In genomic region chr20:45037635-45038034, GRCh38 we compare ENCODE assay signal across 14 cellular contexts.
A peak's percentile ranks its signal among the peaks of the same experiment; 100 is the strongest.
DNase-seq lines count a peak whose midpoint lies in the region; ATAC-seq, FAIRE-seq and TF ChIP-seq lines count a peak whose summit lies in the region.
"Had no signal": no experiment of that assay in that cellular context is flagged by ENCODE, and none has a peak within 500 bp of the region (broad histone marks: within the 10 kb centered on the region; RNA-seq: fewer than 3 reads in every experiment).

No MANE protein-coding gene starts in this region.

- BruUV-seq in PC-3 (replicated peaks; lab: Mats Ljungman, UMichigan): no TSS peak

- H3K79me2 ChIP-seq in keratinocyte (ENCODE audit: control insufficient read depth, insufficient read depth, low read length) (peaks cover 4% of the 10 kb centered on the region), PC-3 (ENCODE audit: low read length) (no peaks in the 10 kb centered on the region)

- ATAC-seq in activated naive CD4-positive, alpha-beta T cell treated with anti-CD3 and anti-CD28 coated beads, Interleukin-2, amount 50 U/mL, for 72 hours: no peak
- ATAC-seq in T-cell (replicated peaks in 1 of 4): no peak
- no peak for ATAC-seq in heart right ventricle
- ATAC-seq in body of pancreas: no peak
- no peak for ATAC-seq in PC-3

- no peak for FAIRE-seq in keratinocyte (lab: Jason Lieb, UNC)
- FAIRE-seq: kidney had no signal

- DNase-seq in activated naive CD4-positive, alpha-beta T cell treated with anti-CD3 and anti-CD28 coated beads, Interleukin-2, amount 50 U/mL, for 72 hours (ENCODE audit: low spot score in 2 of 2): no peak
- DNase-seq in T-cell (no peak), keratinocyte (ENCODE audit: low read depth, low spot score) (no peak), SJCRH30 (no peak), heart right ventricle (no peak), body of pancreas (no peak), PC-3 (no peak)
- DNase-seq: activated T-cell treated with anti-CD3 and anti-CD28 coated beads, Interleukin-2, amount 50 U/mL, for 48 hours; DMS79; kidney; NCI-H2029; stimulated activated CD4-positive, alpha-beta T cell treated with anti-CD3 and anti-CD28 coated beads, Interleukin-4, amount 100 ng/mL, for 24 hours had no signal

- H3K4me1 ChIP-seq in keratinocyte (ENCODE audit: control insufficient read depth, extremely low read depth, insufficient read depth, low read length) (peaks cover 62% of the 10 kb centered on the region), SJCRH30 (peaks cover 12% of the 10 kb centered on the region; the same call in 1 of the 2 replicates), heart right ventricle (peaks cover 0 to 59% (median 13%) of the 10 kb centered on the region in 9 donors), body of pancreas (peaks cover 21% of the 10 kb centered on the region), PC-3 (ENCODE audit: insufficient read depth, low read length) (peaks cover 42% of the 10 kb centered on the region)

- no peaks in the 10 kb centered on the region for H3K9me3 Mint-ChIP-seq in activated naive CD4-positive, alpha-beta T cell treated with anti-CD3 and anti-CD28 coated beads, Interleukin-2, amount 50 U/mL, for 24 hours
- no peaks in the 10 kb centered on the region for H3K9me3 Mint-ChIP-seq in activated naive CD4-positive, alpha-beta T cell treated with anti-CD3 and anti-CD28 coated beads, Interleukin-2, amount 50 U/mL, for 72 hours
- H3K9me3 Mint-ChIP-seq in T-cell: no peaks in the 10 kb centered on the region
- H3K9me3 Mint-ChIP-seq: dendritic cell treated with granulocyte-macrophage colony-stimulating factor and Interleukin-4, amounts not matched to agents 40 ng/mL and 50 ng/mL, for 4 days had no signal

- peak overlapping the region; percentile 95 for H3K27ac Mint-ChIP-seq in activated naive CD4-positive, alpha-beta T cell treated with anti-CD3 and anti-CD28 coated beads, Interleukin-2, amount 50 U/mL, for 24 hours
- H3K27ac Mint-ChIP-seq in activated naive CD4-positive, alpha-beta T cell treated with anti-CD3 and anti-CD28 coated beads, Interleukin-2, amount 50 U/mL, for 72 hours: peak overlapping the region in 1 of 2 donors; percentile 84
- peak overlapping the region; percentile 16 to 72 for H3K27ac Mint-ChIP-seq in T-cell
- H3K27ac Mint-ChIP-seq: dendritic cell treated with granulocyte-macrophage colony-stimulating factor and Interleukin-4, amounts not matched to agents 40 ng/mL and 50 ng/mL, for 4 days had no signal

- H3K27ac ChIP-seq in keratinocyte (ENCODE audit: control insufficient read depth, insufficient read depth, low read length): peak overlapping the region; percentile 93
- no peak overlapping the region for H3K27ac ChIP-seq in SJCRH30
- no peak overlapping the region for H3K27ac ChIP-seq in heart right ventricle
- no peak overlapping the region for H3K27ac ChIP-seq in body of pancreas
- no peak overlapping the region for H3K27ac ChIP-seq in PC-3 (ENCODE audit: low read length)

- H3K9me1 ChIP-seq in keratinocyte (ENCODE audit: control insufficient read depth, extremely low read depth, insufficient read depth, low read length): no peaks in the 10 kb centered on the region

- H3K4me3 Mint-ChIP-seq in activated naive CD4-positive, alpha-beta T cell treated with anti-CD3 and anti-CD28 coated beads, Interleukin-2, amount 50 U/mL, for 24 hours: no peak overlapping the region
- no peak overlapping the region for H3K4me3 Mint-ChIP-seq in T-cell
- H3K4me3 Mint-ChIP-seq: dendritic cell treated with granulocyte-macrophage colony-stimulating factor and Interleukin-4, amounts not matched to agents 40 ng/mL and 50 ng/mL, for 4 days had no signal

- H3K9me3 ChIP-seq in keratinocyte (ENCODE audit: control insufficient read depth, low read depth, low read length) (no peaks in the 10 kb centered on the region), SJCRH30 (replicated peaks) (no peaks in the 10 kb centered on the region), heart right ventricle (peaks cover 0 to 6% (median 0%) of the 10 kb centered on the region in 11 donors), body of pancreas (no peaks in the 10 kb centered on the region), PC-3 (ENCODE audit: low read length) (no peaks in the 10 kb centered on the region)

- TF ChIP-seq CTCF in keratinocyte (optimal IDR thresholded peaks at IDR 0.05 in 1 of 3, IDR thresholded peaks at IDR 0.05 in 1 of 3, conservative IDR thresholded peaks at IDR 0.05 in 1 of 3; ENCODE audit: extremely low read depth in 1 of 3, insufficient read depth in 2 of 3, low read length in 3 of 3) (no peak), heart right ventricle (IDR thresholded peaks at IDR 0.05) (no peak), body of pancreas (IDR thresholded peaks at IDR 0.05) (no peak), PC-3 (conservative IDR thresholded peaks at IDR 0.05; ENCODE audit: low read depth, low read length) (no peak)

- dilution Hi-C loops in keratinocyte (cut with MboI; ENCODE audit: extremely low pct_ligation_motif_present, low sequenced_read_pairs): no loop called here

- H3K27me3 ChIP-seq in keratinocyte (ENCODE audit: control insufficient read depth, extremely low read depth, insufficient read depth, low read length) (no peaks in the 10 kb centered on the region), SJCRH30 (no peaks in the 10 kb centered on the region), heart right ventricle (no peaks in the 10 kb centered on the region), body of pancreas (no peaks in the 10 kb centered on the region), PC-3 (ENCODE audit: low read length) (no peaks in the 10 kb centered on the region)

- peak overlapping the region; percentile 24 for H3K4me2 ChIP-seq in keratinocyte (ENCODE audit: control insufficient read depth, extremely low read depth, insufficient read depth, low read depth, low read length)
- no peak overlapping the region for H3K4me2 ChIP-seq in PC-3 (ENCODE audit: low read length)

- H3K36me3 Mint-ChIP-seq in activated naive CD4-positive, alpha-beta T cell treated with anti-CD3 and anti-CD28 coated beads, Interleukin-2, amount 50 U/mL, for 24 hours: peaks cover 30% of the 10 kb centered on the region
- peaks cover 4 to 53% of the 10 kb centered on the region in 2 donors for H3K36me3 Mint-ChIP-seq in activated naive CD4-positive, alpha-beta T cell treated with anti-CD3 and anti-CD28 coated beads, Interleukin-2, amount 50 U/mL, for 72 hours
- H3K36me3 Mint-ChIP-seq in T-cell: peaks cover 44% of the 10 kb centered on the region

- peaks cover 0 to 1% of the 10 kb centered on the region in 2 experiments for H3K36me3 ChIP-seq in keratinocyte (ENCODE audit: control insufficient read depth in 2 of 2, extremely low read depth in 1 of 2, insufficient read depth in 2 of 2, low read length in 2 of 2)
- H3K36me3 ChIP-seq in SJCRH30: no peaks in the 10 kb centered on the region; the same call in 1 of the 2 replicates
- peaks cover 0 to 18% (median 0%) of the 10 kb centered on the region in 9 donors for H3K36me3 ChIP-seq in heart right ventricle
- no peaks in the 10 kb centered on the region for H3K36me3 ChIP-seq in body of pancreas (replicated peaks in 1 of 2; ENCODE audit: insufficient read depth in 1 of 2, low read depth in 2 of 2)
- H3K36me3 ChIP-seq in PC-3 (ENCODE audit: low read depth, low read length): no peaks in the 10 kb centered on the region

- no peaks in the 10 kb centered on the region for H3K27me3 Mint-ChIP-seq in activated naive CD4-positive, alpha-beta T cell treated with anti-CD3 and anti-CD28 coated beads, Interleukin-2, amount 50 U/mL, for 24 hours
- H3K27me3 Mint-ChIP-seq in T-cell: no peaks in the 10 kb centered on the region
- H3K27me3 Mint-ChIP-seq: dendritic cell treated with granulocyte-macrophage colony-stimulating factor and Interleukin-4, amounts not matched to agents 40 ng/mL and 50 ng/mL, for 4 days had no signal

- CTCF ChIA-PET in T-cell (lab: Charles Lee) (interaction anchor here in 1 of 2 donors (1.4 kb wide), 1 partner anchor 8 kb away, joined by 5 read pairs; no protein-coding TSS in a partner anchor), PC-3 (lab: Charles Lee) (interaction anchor here (0.6 kb wide), 1 partner anchor 58 kb away, joined by 3 read pairs; no protein-coding TSS in a partner anchor)

- no peak for TF ChIP-seq POLR2A in body of pancreas (IDR thresholded peaks at IDR 0.05)

- WGBS in heart right ventricle, 2 donors: 79 to 85% methylated on average over 2 of the region's 2 CpGs
- 57 to 67% methylated on average over 2 of the region's 2 CpGs for WGBS in body of pancreas, 2 donors

- H3F3A ChIP-seq in PC-3 (ENCODE audit: low read length, unreplicated experiment): no peaks in the 10 kb centered on the region

- POLR2A ChIA-PET in T-cell (lab: Charles Lee): no interaction called here
- POLR2A ChIA-PET in PC-3 (lab: Charles Lee; ENCODE audit: unreplicated experiment): no interaction called here

- intact Hi-C loops in heart right ventricle (cut with DNase I): no loop called here
- intact Hi-C loops in body of pancreas (cut with DNase I): no loop called here
- intact Hi-C loops in PC-3 (cut with micrococcal nuclease): no loop called here

- H3K4me1 Mint-ChIP-seq in activated naive CD4-positive, alpha-beta T cell treated with anti-CD3 and anti-CD28 coated beads, Interleukin-2, amount 50 U/mL, for 24 hours: peaks cover 96% of the 10 kb centered on the region
- peaks cover 87 to 93% (median 89%) of the 10 kb centered on the region in 3 donors for H3K4me1 Mint-ChIP-seq in T-cell

- H3K9ac ChIP-seq in keratinocyte (ENCODE audit: control insufficient read depth, extremely low read depth, insufficient read depth, low read length): no peak overlapping the region
- H3K9ac ChIP-seq in PC-3 (ENCODE audit: low read length): no peak overlapping the region

- H2AFZ ChIP-seq in keratinocyte (ENCODE audit: control insufficient read depth, low read length) (no peak overlapping the region), PC-3 (ENCODE audit: low read length) (no peak overlapping the region)

- H3K4me3 ChIP-seq in keratinocyte (ENCODE audit: control insufficient read depth in 2 of 3, extremely low read depth in 1 of 3, insufficient read depth in 2 of 3, low read depth in 1 of 3, low read length in 3 of 3) (no peak overlapping the region), SJCRH30 (no peak overlapping the region), heart right ventricle (no peak overlapping the region), body of pancreas (no peak overlapping the region), PC-3 (ENCODE audit: low read length) (no peak overlapping the region)

- no peaks in the 10 kb centered on the region for H4K20me1 ChIP-seq in keratinocyte (ENCODE audit: control insufficient read depth, extremely low read depth, insufficient read depth, low read length)
- no peaks in the 10 kb centered on the region for H4K20me1 ChIP-seq in PC-3 (ENCODE audit: low read length)

- no peaks in the 10 kb centered on the region for H3K9me2 ChIP-seq in PC-3 (replicated peaks; ENCODE audit: low read length)
